11 cellular contexts compared by ENCODE assay signal in the genomic region with DNA sequence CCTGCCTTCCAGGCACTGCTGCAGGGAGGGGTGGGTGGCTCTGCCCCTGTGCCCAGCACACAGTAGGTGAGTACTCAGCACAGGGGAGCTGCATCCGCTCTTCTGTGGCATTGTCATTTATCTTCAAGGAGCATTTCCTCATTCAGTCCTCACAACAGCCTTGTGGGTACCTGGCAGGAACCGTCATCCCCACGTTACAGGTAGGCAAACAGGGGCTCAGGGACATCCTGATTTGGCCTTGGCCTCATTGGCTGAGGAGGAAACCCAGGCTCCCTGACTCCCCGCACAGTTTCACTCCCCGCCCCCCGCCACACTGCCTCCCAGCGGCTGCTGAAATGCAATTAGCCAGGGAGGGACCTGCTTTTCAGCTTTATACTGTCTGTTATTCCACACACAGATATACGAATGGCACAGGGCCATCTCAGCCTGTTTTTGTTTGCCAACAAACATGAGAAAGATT. TPM values are rescaled to one million over a fixed set of nuclear protein-coding genes. Genes with fewer than 3 reads are reported as not detected.
A peak's percentile ranks its signal among the peaks of the same experiment; 100 is the strongest.
DNase-seq lines count a peak whose midpoint lies in the region; TF ChIP-seq lines count a peak whose summit lies in the region.
"Had no signal": no experiment of that assay in that cellular context is flagged by ENCODE, and none has a peak within 500 bp of the region (broad histone marks: within the 10 kb centered on the region; RNA-seq: fewer than 3 reads in every experiment).

No MANE protein-coding gene starts in this region.

- peak overlapping the region; percentile 91 for H2AK5ac ChIP-seq in neuronal stem cell (ENCODE audit: low read depth, low read length)

- H2BK5ac ChIP-seq in neuronal stem cell (ENCODE audit: low read length): no peak overlapping the region

- peak overlapping the region; percentile 85 for H4K91ac ChIP-seq in neuronal stem cell (ENCODE audit: low read depth, low read length, poor library complexity)

- H3K9ac ChIP-seq in Loucy (ENCODE audit: low read depth, low read length, poor library complexity, severe bottlenecking) (peak overlapping the region; percentile 3), neuronal stem cell (ENCODE audit: low read depth, low read length, poor library complexity) (no peak overlapping the region)

- no peak overlapping the region for H3K4me3 Mint-ChIP-seq in endothelial cell (ENCODE audit: unreplicated experiment)

- TF ChIP-seq CTCF in Loucy (conservative IDR thresholded peaks at IDR 0.05; ENCODE audit: low read length): no peak
- TF ChIP-seq CTCF in endothelial cell (IDR thresholded peaks at IDR 0.05; ENCODE audit: unreplicated experiment): no peak

- no peaks in the 10 kb centered on the region for H3K79me1 ChIP-seq in neuronal stem cell (ENCODE audit: low read depth, low read length)

- peak overlapping the region; percentile 8 for H2BK12ac ChIP-seq in neuronal stem cell (ENCODE audit: low read length)

- H4K20me1 ChIP-seq in Loucy (ENCODE audit: insufficient read depth, low read length, poor library complexity, severe bottlenecking): no peaks in the 10 kb centered on the region

- no peak overlapping the region for H3K23ac ChIP-seq in neuronal stem cell (ENCODE audit: low read depth, low read length, poor library complexity)

- H3K18ac ChIP-seq in neuronal stem cell (ENCODE audit: low read length): peak overlapping the region; percentile 91

- peak overlapping the region; percentile 82 for H2BK15ac ChIP-seq in neuronal stem cell (ENCODE audit: low read length)

- H3K9me2 ChIP-seq in Loucy (replicated peaks; ENCODE audit: low read depth, low read length): no peaks in the 10 kb centered on the region

- H3K4me2 ChIP-seq in Loucy (ENCODE audit: low read depth, low read length, poor library complexity, severe bottlenecking) (no peak overlapping the region), neuronal stem cell (ENCODE audit: insufficient read depth, low read length, poor library complexity, severe bottlenecking) (no peak overlapping the region)

- peak overlapping the region; percentile 90 for H3K27ac Mint-ChIP-seq in endothelial cell (ENCODE audit: unreplicated experiment)

- H3K4me1 ChIP-seq in Loucy (ENCODE audit: insufficient read depth, low read length, poor library complexity, severe bottlenecking): peaks cover 20% of the 10 kb centered on the region
- peaks cover 19 to 23% of the 10 kb centered on the region in 2 donors for H3K4me1 ChIP-seq in neuronal stem cell (ENCODE audit: control insufficient read depth in 2 of 2, insufficient read depth in 1 of 2, low read depth in 1 of 2, low read length in 2 of 2)

- H3K27me3 ChIP-seq in Loucy (ENCODE audit: insufficient read depth, low read length, poor library complexity, severe bottlenecking) (no peaks in the 10 kb centered on the region), neuronal stem cell (ENCODE audit: control insufficient read depth in 3 of 3, insufficient read depth in 3 of 3, low read depth in 1 of 3, low read length in 3 of 3) (no peaks in the 10 kb centered on the region)

- peak overlapping the region; percentile 93 for H3K4ac ChIP-seq in neuronal stem cell (ENCODE audit: low read length)

- H3K36me3 ChIP-seq in Loucy (ENCODE audit: insufficient read depth, low read length): no peaks in the 10 kb centered on the region
- H3K36me3 ChIP-seq in neuronal stem cell (replicated peaks in 1 of 2; ENCODE audit: control insufficient read depth in 2 of 2, insufficient read depth in 2 of 2, low read length in 2 of 2): no peaks in the 10 kb centered on the region

- H3K9me3 Mint-ChIP-seq in endothelial cell (ENCODE audit: unreplicated experiment): no peaks in the 10 kb centered on the region

- peak overlapping the region; percentile 5 for H3K27ac ChIP-seq in neuronal stem cell (replicated peaks; ENCODE audit: low read length)

- H2BK120ac ChIP-seq in neuronal stem cell (ENCODE audit: low read depth, low read length): no peak overlapping the region

- H3K14ac ChIP-seq in neuronal stem cell (ENCODE audit: low read length): no peak overlapping the region

- no CpG with 5 or more reads among the region's 8 CpGs for WGBS in neuronal stem cell (ENCODE audit: extremely low coverage in 2 of 2, insufficient read length in 2 of 2, insufficient replicate concordance in 1 of 2), 2 donors

- H3K36me3 Mint-ChIP-seq in endothelial cell (ENCODE audit: low read depth, unreplicated experiment): no peaks in the 10 kb centered on the region

- peak overlapping the region; percentile 67 for H4K8ac ChIP-seq in neuronal stem cell (ENCODE audit: low read depth, low read length)

- no peaks in the 10 kb centered on the region for H3F3A ChIP-seq in Loucy (ENCODE audit: low read depth)

- DNase-seq in NCI-H2081 (lab: John Stamatoyannopoulos, UW) (peak; percentile 5 to 31), NCI-H2081 treated with DMSO at 0.1 percent for 48 hours (lab: John Stamatoyannopoulos, UW) (no peak), endothelial cell (ENCODE audit: low spot score) (no peak), neuronal stem cell (ENCODE audit: low spot score) (no peak), GOT3 (lab: John Stamatoyannopoulos, UW) (no peak), dermis blood vessel endothelial cell (no peak), HK-2 (ENCODE audit: unreplicated experiment) (no peak)
- DNase-seq: NCI-H1105, SHP77 treated with DMSO at 0.1 percent for 48 hours had no signal

- H2AFZ ChIP-seq in Loucy (ENCODE audit: low read length) (peak overlapping the region; percentile 47), neuronal stem cell (ENCODE audit: low read length) (peak overlapping the region; percentile 41)

- H3K4me1 Mint-ChIP-seq in endothelial cell (ENCODE audit: unreplicated experiment): peaks cover 18% of the 10 kb centered on the region

- H3K27me3 Mint-ChIP-seq in endothelial cell (ENCODE audit: unreplicated experiment): peaks cover 10% of the 10 kb centered on the region

- H3K4me3 ChIP-seq in Loucy (ENCODE audit: low read length, poor library complexity, severe bottlenecking): no peak overlapping the region
- no peak overlapping the region for H3K4me3 ChIP-seq in neuronal stem cell (ENCODE audit: low read length in 2 of 2)

- H3K9me3 ChIP-seq in Loucy (ENCODE audit: insufficient read depth, low read depth, low read length) (no peaks in the 10 kb centered on the region), neuronal stem cell (replicated peaks in 1 of 2; ENCODE audit: control insufficient read depth in 2 of 2, insufficient read depth in 1 of 2, low read depth in 1 of 2, low read length in 2 of 2) (no peaks in the 10 kb centered on the region)

- no peaks in the 10 kb centered on the region for H3K79me2 ChIP-seq in Loucy (ENCODE audit: insufficient read depth, low read length)

RNA-seq across cellular contexts. Expression of gene PNPLA1, which starts 24.3 kb away (rescaled TPM):
- not detected for total RNA-seq in endothelial cell (ENCODE audit: unreplicated experiment)
- 0.04 TPM for polyA plus RNA-seq in neuronal stem cell (2013, experiment 1 of 2)
- 0.07 TPM for polyA plus RNA-seq in neuronal stem cell (2013, experiment 2 of 2)
- total RNA-seq in dermis blood vessel endothelial cell: not detected in 2 replicates
- total RNA-seq: urinary bladder had no signal

RNA-seq across cellular contexts. Expression of gene BRPF3, which starts 49.1 kb away (rescaled TPM):
- total RNA-seq in endothelial cell (ENCODE audit: unreplicated experiment) (37.6 TPM), dermis blood vessel endothelial cell (11.6 and 14.9 TPM in 2 replicates)
- 20.5 TPM for polyA plus RNA-seq in neuronal stem cell (2013, experiment 1 of 2)
- 20.4 TPM for polyA plus RNA-seq in neuronal stem cell (2013, experiment 2 of 2)

Comparison
In these comparisons a context has a peak if more than half of its experiments do, and no peak if none do; other contexts are left out.
1. DNase-seq: peak in NCI-H2081 (2 of 2); none in NCI-H2081 treated with DMSO at 0.1 percent for 48 hours (single experiment), endothelial cell (single experiment), neuronal stem cell (single experiment), GOT3 (single experiment), dermis blood vessel endothelial cell (single experiment) and HK-2 (single experiment).